14 cellular contexts compared by ENCODE assay signal in genomic region chr1:14010431-14010830, GRCh38.
DNase-seq lines count a peak whose midpoint lies in the region; ATAC-seq and TF ChIP-seq lines count a peak whose summit lies in the region.
"Had no signal": no experiment of that assay in that cellular context is flagged by ENCODE, and none has a peak within 500 bp of the region (broad histone marks: within the 10 kb centered on the region; RNA-seq: fewer than 3 reads in every experiment).

No MANE protein-coding gene starts in this region.

- no peak overlapping the region for H2BK120ac ChIP-seq in trophoblast cell (ENCODE audit: insufficient read depth, low read length, poor library complexity)

- H3K4me2 ChIP-seq in MM.1S (ENCODE audit: low read depth, low read length) (peak overlapping the region; percentile 74), trophoblast cell (ENCODE audit: low read length) (no peak overlapping the region), PC-9 (no peak overlapping the region)

- ATAC-seq in HG03097 (IDR thresholded peaks at IDR 0.05; ENCODE audit: low FRiP score, unreplicated experiment): no peak
- ATAC-seq: HCT116 had no signal

- no peak overlapping the region for H3K14ac ChIP-seq in trophoblast cell (ENCODE audit: low read length)

- peak overlapping the region; percentile 59 for H3K9ac ChIP-seq in MM.1S (ENCODE audit: low read length)
- no peak overlapping the region for H3K9ac ChIP-seq in trophoblast cell (ENCODE audit: low read length)

- TF ChIP-seq CTCF in MM.1S (IDR thresholded peaks at IDR 0.05; ENCODE audit: low read length) (no peak), PC-9 (conservative IDR thresholded peaks at IDR 0.05) (no peak)

- no TSS peak for BruUV-seq in PC-9 (replicated peaks; lab: Mats Ljungman, UMichigan)

- POLR2A ChIA-PET in PC-9 (lab: Charles Lee; ENCODE audit: unreplicated experiment): no interaction called here

- H4K91ac ChIP-seq in trophoblast cell (ENCODE audit: low read depth, low read length): no peak overlapping the region

- H3K79me2 ChIP-seq in MM.1S (ENCODE audit: low read length) (no peaks in the 10 kb centered on the region), trophoblast cell (ENCODE audit: control insufficient read depth, insufficient read depth, low read length, poor library complexity) (no peaks in the 10 kb centered on the region), PC-9 (ENCODE audit: low read depth) (no peaks in the 10 kb centered on the region)

- no peaks in the 10 kb centered on the region for H3K9me2 ChIP-seq in MM.1S (replicated peaks; ENCODE audit: insufficient read depth, low read length)
- H3K9me2 ChIP-seq in PC-9 (ENCODE audit: insufficient read depth): no peaks in the 10 kb centered on the region

- no peak overlapping the region for H2AK5ac ChIP-seq in trophoblast cell (ENCODE audit: low read length)

- H3K27ac ChIP-seq in MM.1S (ENCODE audit: low read length): peak overlapping the region; percentile 94
- H3K27ac ChIP-seq in trophoblast cell (ENCODE audit: low read depth, low read length): no peak overlapping the region
- no peak overlapping the region for H3K27ac ChIP-seq in PC-9

- H2AFZ ChIP-seq in MM.1S (ENCODE audit: low read length) (no peak overlapping the region), trophoblast cell (ENCODE audit: insufficient read depth, low read length, poor library complexity) (no peak overlapping the region), PC-9 (no peak overlapping the region)

- H4K20me1 ChIP-seq in MM.1S (ENCODE audit: insufficient read depth, low read length) (no peaks in the 10 kb centered on the region), PC-9 (ENCODE audit: insufficient read depth) (no peaks in the 10 kb centered on the region)

- no peak overlapping the region for H4K8ac ChIP-seq in trophoblast cell (ENCODE audit: low read depth, low read length)

- CTCF ChIA-PET in PC-9 (lab: Charles Lee): no interaction called here

- no peaks in the 10 kb centered on the region for H3K79me1 ChIP-seq in trophoblast cell (ENCODE audit: low read length)

- H2BK5ac ChIP-seq in trophoblast cell (ENCODE audit: low read depth, low read length, poor library complexity): no peak overlapping the region

- peaks cover 23% of the 10 kb centered on the region for H3F3A ChIP-seq in MM.1S (ENCODE audit: insufficient read depth, low read length)
- no peaks in the 10 kb centered on the region for H3F3A ChIP-seq in PC-9 (ENCODE audit: insufficient read depth, low read depth)

- DNase-seq in ELF-1 (ENCODE audit: low read depth, low spot score): peak; percentile 17
- peak; percentile 83 for DNase-seq in MM.1S
- DNase-seq in RPMI8226: peak; percentile 45
- peak; percentile 59 to 88 for DNase-seq in trophoblast cell
- DNase-seq in PC-9: no peak
- DNase-seq: C1 segment of cervical spinal cord; Calu3; CD4-positive, alpha-beta memory T cell; COR-L47; DMS53; DMS79 treated with DMSO at 0.1 percent for 48 hours; H9 had no signal

- H3K36me3 ChIP-seq in MM.1S (replicated peaks; ENCODE audit: insufficient read depth, low read length) (no peaks in the 10 kb centered on the region), trophoblast cell (ENCODE audit: control insufficient read depth in 1 of 2, insufficient read depth in 2 of 2, low read length in 2 of 2) (no peaks in the 10 kb centered on the region), PC-9 (ENCODE audit: low read depth) (no peaks in the 10 kb centered on the region)

- no peak overlapping the region for H3K18ac ChIP-seq in trophoblast cell (ENCODE audit: low read length)

- no peak overlapping the region for H3K23ac ChIP-seq in trophoblast cell (ENCODE audit: low read length)

- no CpG with 5 or more reads among the region's 2 CpGs for WGBS in trophoblast cell (ENCODE audit: extremely low coverage, insufficient coverage, insufficient read length)

- H3K27me3 ChIP-seq in MM.1S (replicated peaks; ENCODE audit: insufficient read depth, low read length): no peaks in the 10 kb centered on the region
- H3K27me3 ChIP-seq in trophoblast cell (ENCODE audit: insufficient read depth, low read length): no peaks in the 10 kb centered on the region
- no peaks in the 10 kb centered on the region for H3K27me3 ChIP-seq in PC-9 (ENCODE audit: insufficient read depth, low read depth)

- intact Hi-C loops in PC-9 (cut with micrococcal nuclease; ENCODE audit: unreplicated experiment): no loop called here

- H3K4ac ChIP-seq in trophoblast cell (ENCODE audit: low read depth, low read length): no peak overlapping the region

- H2BK12ac ChIP-seq in trophoblast cell (ENCODE audit: low read length): no peak overlapping the region

- H3K4me3 ChIP-seq in MM.1S (ENCODE audit: low read length) (no peak overlapping the region), trophoblast cell (ENCODE audit: low read depth, low read length) (no peak overlapping the region), PC-9 (no peak overlapping the region)

- H3K9me3 ChIP-seq in MM.1S (replicated peaks; ENCODE audit: insufficient read depth, low read length): no peaks in the 10 kb centered on the region; the same call in 1 of the 2 replicates
- no peaks in the 10 kb centered on the region for H3K9me3 ChIP-seq in trophoblast cell (ENCODE audit: insufficient read depth, low read depth, low read length)
- no peaks in the 10 kb centered on the region for H3K9me3 ChIP-seq in PC-9 (ENCODE audit: insufficient read depth, low read depth)

- peaks cover 37% of the 10 kb centered on the region for H3K4me1 ChIP-seq in MM.1S (ENCODE audit: low read length)
- H3K4me1 ChIP-seq in trophoblast cell (ENCODE audit: control insufficient read depth in 1 of 2, insufficient read depth in 2 of 2, low read length in 2 of 2): no peaks in the 10 kb centered on the region
- H3K4me1 ChIP-seq in PC-9 (replicated peaks; ENCODE audit: insufficient read depth): no peaks in the 10 kb centered on the region

- H4K12ac ChIP-seq in trophoblast cell (ENCODE audit: low read depth, low read length): no peak overlapping the region

Comparison
In these comparisons a context has a peak if more than half of its experiments do, and no peak if none do; other contexts are left out.
1. DNase-seq: peak in ELF-1 (single experiment), MM.1S (single experiment), RPMI8226 (single experiment) and trophoblast cell (2 of 2); none in PC-9 (0 of 2).